ENCODE assay signal across 8 cellular contexts in genomic region chr11:35138606-35138948, GRCh38. TPM values are rescaled to one million over a fixed set of nuclear protein-coding genes. Genes with fewer than 3 reads are reported as not detected.
DNase-seq lines count a peak whose midpoint lies in the region; ATAC-seq, FAIRE-seq and TF ChIP-seq lines count a peak whose summit lies in the region.

No MANE protein-coding gene starts in this region.

- H3K27ac Mint-ChIP-seq in activated naive CD4-positive, alpha-beta T cell treated with anti-CD3 and anti-CD28 coated beads, Interleukin-2, amount 50 U/mL, for 24 hours, result peak overlapping the region; percentile 96

- H3K4me1 ChIP-seq in lower lobe of right lung (peaks cover 40% of the 10 kb centered on the region), upper lobe of right lung (peaks cover 28% of the 10 kb centered on the region)

- H3K4me3 Mint-ChIP-seq in activated naive CD4-positive, alpha-beta T cell treated with anti-CD3 and anti-CD28 coated beads, Interleukin-2, amount 50 U/mL, for 24 hours, result peak overlapping the region; percentile 100

- in situ Hi-C loops in astrocyte of the spinal cord (cut with HindIII; ENCODE audit: low sequenced_read_pairs), result no loop called here

- H3K27me3 ChIP-seq in lower lobe of right lung (ENCODE audit: low read depth), result no peaks in the 10 kb centered on the region
- no peaks in the 10 kb centered on the region for H3K27me3 ChIP-seq in upper lobe of right lung

- H3K9me3 ChIP-seq in lower lobe of right lung, result no peaks in the 10 kb centered on the region
- no peaks in the 10 kb centered on the region for H3K9me3 ChIP-seq in upper lobe of right lung

- no peaks in the 10 kb centered on the region for H3K27me3 Mint-ChIP-seq in activated naive CD4-positive, alpha-beta T cell treated with anti-CD3 and anti-CD28 coated beads, Interleukin-2, amount 50 U/mL, for 24 hours

- ATAC-seq in lower lobe of right lung (no peak), upper lobe of right lung (no peak), GM21381 (IDR thresholded peaks at IDR 0.05; ENCODE audit: unreplicated experiment) (no peak)

- H3K4me3 ChIP-seq in astrocyte of the spinal cord (ENCODE audit: low read depth, low read length) (peak overlapping the region; percentile 98), lower lobe of right lung (peak overlapping the region; percentile 82), upper lobe of right lung (peak overlapping the region; percentile 74)

- FAIRE-seq in GM19239 (lab: Jason Lieb, UNC), result no peak

- no peak for DNase-seq in activated naive CD4-positive, alpha-beta T cell (lab: John Stamatoyannopoulos, UW)
- DNase-seq in astrocyte of the spinal cord (ENCODE audit: low read depth, low spot score) (no peak), lower lobe of right lung (no peak), upper lobe of right lung (no peak), GM19239 (ENCODE audit: insufficient read length, low spot score) (no peak), ecto neural progenitor cell (ENCODE audit: low spot score) (no peak)

- intact Hi-C loops in lower lobe of right lung (cut with DNase I) (no loop called here), upper lobe of right lung (cut with DNase I) (no loop called here)

- H3K27ac ChIP-seq in lower lobe of right lung (peak overlapping the region; percentile 97), upper lobe of right lung (peak overlapping the region; percentile 93)

- H3K36me3 Mint-ChIP-seq in activated naive CD4-positive, alpha-beta T cell treated with anti-CD3 and anti-CD28 coated beads, Interleukin-2, amount 50 U/mL, for 24 hours, result peaks cover 26% of the 10 kb centered on the region

- H3K4me1 Mint-ChIP-seq in activated naive CD4-positive, alpha-beta T cell treated with anti-CD3 and anti-CD28 coated beads, Interleukin-2, amount 50 U/mL, for 24 hours, result peaks cover 35% of the 10 kb centered on the region

- H3K9me3 Mint-ChIP-seq in activated naive CD4-positive, alpha-beta T cell treated with anti-CD3 and anti-CD28 coated beads, Interleukin-2, amount 50 U/mL, for 24 hours, result no peaks in the 10 kb centered on the region

- TF ChIP-seq CTCF in astrocyte of the spinal cord (IDR thresholded peaks at IDR 0.05; ENCODE audit: low read depth, low read length) (no peak), lower lobe of right lung (IDR thresholded peaks at IDR 0.05) (no peak), upper lobe of right lung (IDR thresholded peaks at IDR 0.05) (no peak)

- H3K36me3 ChIP-seq in lower lobe of right lung (no peaks in the 10 kb centered on the region), upper lobe of right lung (no peaks in the 10 kb centered on the region)

RNA-seq across cellular contexts. Expression of gene CD44, which starts 0.4 kb away (rescaled TPM):
- total RNA-seq in lower lobe of right lung (613 TPM), upper lobe of right lung (548 TPM)
